Comparison of ENCODE assay signal across 1 cellular context in genomic region chr2:6184532-6185302, GRCh38.
TF ChIP-seq lines count a peak whose summit lies in the region.

No MANE protein-coding gene starts in this region.

TF ChIP-seq in HepG2, 621 proteins besides CTCF, POLR2A, EP300 and RAD21 (continued from another document):
- TF ChIP-seq ZHX1 (CRISPR knock-in tag; IDR thresholded peaks at IDR 0.05; ENCODE audit: low read depth) (no peak), ZNF687 (CRISPR knock-in tag; IDR thresholded peaks at IDR 0.05) (no peak)
